22 cellular contexts compared by ENCODE assay signal in genomic region chr12:8445731-8446130, GRCh38. TPM values are rescaled to one million over a fixed set of nuclear protein-coding genes. Genes with fewer than 3 reads are reported as not detected.
DNase-seq lines count a peak whose midpoint lies in the region; ATAC-seq, FAIRE-seq and TF ChIP-seq lines count a peak whose summit lies in the region.
"Had no signal": no experiment of that assay in that cellular context is flagged by ENCODE, and none has a peak within 500 bp of the region (broad histone marks: within the 10 kb centered on the region; RNA-seq: fewer than 3 reads in every experiment).

No MANE protein-coding gene starts in this region.

- no peaks in the 10 kb centered on the region for H3K79me2 ChIP-seq in K562 (ENCODE audit: control insufficient read depth, insufficient read depth, low read length)

- H3K4me1 ChIP-seq in K562 (replicated peaks in 1 of 2; ENCODE audit: control insufficient read depth in 2 of 2, insufficient read depth in 2 of 2, low read length in 2 of 2) (peaks cover 0 to 2% of the 10 kb centered on the region in 2 experiments; a peak in 1 of 5 replicates), small intestine (ENCODE audit: control insufficient read depth in 2 of 2, insufficient read depth in 1 of 2, low read depth in 1 of 2, low read length in 1 of 2) (no peaks in the 10 kb centered on the region)

- no peak for ATAC-seq in K562
- ATAC-seq in HG03196 (IDR thresholded peaks at IDR 0.05; ENCODE audit: unreplicated experiment): no peak

- H3K9ac ChIP-seq in K562 (ENCODE audit: insufficient read depth in 1 of 2, low read depth in 2 of 2, low read length in 2 of 2): no peak overlapping the region

- POLR2A ChIA-PET in K562 (lab: Yijun Ruan, JAX): no interaction called here

- DNase-seq in K562 (ENCODE audit: extremely low read depth in 1 of 4, low spot score in 3 of 4) (no peak), frontal cortex (ENCODE audit: low spot score in 2 of 2) (no peak), small intestine (no peak), cerebellar nuclear complex (lab: John Stamatoyannopoulos, UW) (no peak)
- no peak for DNase-seq in activated T-cell treated with anti-CD3 and anti-CD28 coated beads, Interleukin-2, amount 50 U/mL, for 48 hours
- DNase-seq: 8988T; C1 segment of cervical spinal cord; Calu3; CD4-positive, alpha-beta memory T cell; COR-L47; DMS79 treated with DMSO at 0.1 percent for 48 hours; GOT3; HFFc6 had no signal

- no TSS peak for BruUV-seq in K562 (replicated peaks; lab: Mats Ljungman, UMichigan)

- H3K4me3 ChIP-seq in K562 (no peak overlapping the region), small intestine (ENCODE audit: low read depth in 1 of 2, low read length in 2 of 2) (no peak overlapping the region)
- H3K4me3 ChIP-seq: HAP-1 had no signal

- WGBS in K562 (ENCODE audit: insufficient coverage, low coverage, missing lambda C conversion rate): 0% methylated on average over 2 of the region's 2 CpGs
- WGBS in small intestine, 3 donors: 92 to 97% (median 95%) methylated on average over 2 of the region's 2 CpGs

- H3K9me1 ChIP-seq in K562 (ENCODE audit: control insufficient read depth, insufficient read depth, low read length): no peaks in the 10 kb centered on the region

- H3K27me3 ChIP-seq in K562 (ENCODE audit: control insufficient read depth in 2 of 2, insufficient read depth in 2 of 2, low read length in 2 of 2) (no peaks in the 10 kb centered on the region), small intestine (ENCODE audit: control insufficient read depth in 2 of 2, insufficient read depth in 2 of 2, low read length in 2 of 2) (no peaks in the 10 kb centered on the region)

- H3K9me3 ChIP-seq in K562 (replicated peaks; ENCODE audit: control insufficient read depth, insufficient read depth, low read depth, low read length) (no peaks in the 10 kb centered on the region), small intestine (ENCODE audit: control insufficient read depth, low read depth) (no peaks in the 10 kb centered on the region)
- H3K9me3 ChIP-seq: HAP-1 had no signal

- no peaks in the 10 kb centered on the region for H3K36me3 ChIP-seq in K562 (ENCODE audit: control insufficient read depth, insufficient read depth, low read length)
- H3K36me3 ChIP-seq in small intestine (ENCODE audit: control insufficient read depth in 2 of 2, insufficient read depth in 2 of 2, low read length in 2 of 2): no peaks in the 10 kb centered on the region
- H3K36me3 ChIP-seq: HAP-1 had no signal

- no peaks in the 10 kb centered on the region for H4K20me1 ChIP-seq in K562 (replicated peaks; ENCODE audit: control insufficient read depth, insufficient read depth, low read length)

- TF ChIP-seq EP300 in K562 (IDR thresholded peaks at IDR 0.05; ENCODE audit: low read length): no peak

- H3K27ac ChIP-seq in K562 (ENCODE audit: extremely low read depth, low read depth, low read length) (no peak overlapping the region), small intestine (ENCODE audit: low read depth in 1 of 2, low read length in 1 of 2) (no peak overlapping the region)

- no peak overlapping the region for H2AFZ ChIP-seq in K562 (ENCODE audit: low read depth, low read length)

- no peak for TF ChIP-seq CTCF in K562 (IDR thresholded peaks at IDR 0.05 in 2 of 3, conservative IDR thresholded peaks at IDR 0.05 in 1 of 3; ENCODE audit: insufficient read depth in 2 of 3, low read depth in 1 of 3, low read length in 3 of 3)

- intact Hi-C loops in K562 (cut with micrococcal nuclease): no loop called here

- in situ Hi-C loops in K562 (cut with MboI): loop anchor here (10.0 kb wide), 1 partner anchor 51 kb away; no protein-coding TSS in a partner anchor

- CTCF ChIA-PET in K562 (lab: Yijun Ruan, JAX; ENCODE audit: low intra/inter-chr PET ratio): no interaction called here

- FAIRE-seq in G401.6 (lab: Jason Lieb, UNC): peak; percentile 73
- no peak for FAIRE-seq in K562 (lab: Jason Lieb, UNC)
- FAIRE-seq in frontal cortex (lab: Jason Lieb, UNC): peak; percentile 85
- FAIRE-seq in small intestine (lab: Jason Lieb, UNC): peak; percentile 39
- FAIRE-seq: GM12892, H54 had no signal

- no peak overlapping the region for H3K4me2 ChIP-seq in K562 (ENCODE audit: insufficient read depth, low read length)

- no peak for TF ChIP-seq POLR2A in K562 (conservative IDR thresholded peaks at IDR 0.05)

- TF ChIP-seq RAD21 in K562 (CRISPR knock-in tag; conservative IDR thresholded peaks at IDR 0.05 in 1 of 2, IDR thresholded peaks at IDR 0.05 in 1 of 2): no peak

TF ChIP-seq in K562, 482 proteins besides CTCF, POLR2A, EP300 and RAD21 (continues in another document):
- no peak for TF ChIP-seq ZNF518B (CRISPR knock-in tag; IDR thresholded peaks at IDR 0.05)
- TF ChIP-seq ZFP1 (CRISPR knock-in tag; IDR thresholded peaks at IDR 0.05): no peak
- TF ChIP-seq DACH1 (IDR thresholded peaks at IDR 0.05; ENCODE audit: partially characterized antibody): peak; percentile 91
- no peak for TF ChIP-seq CHAMP1 (IDR thresholded peaks at IDR 0.05)

RNA-seq across cellular contexts. Expression of gene CLEC6A, which starts 10.0 kb away (rescaled TPM):
- total RNA-seq in K562 (2011; cell fraction: chromatin; rRNA removed; ENCODE audit: low replicate concordance): not detected in 2 replicates
- total RNA-seq in K562 (2011; cell fraction: nucleolus; rRNA removed): not detected in 2 replicates
- not detected in 2 replicates for total RNA-seq in K562 (2011; cell fraction: nucleoplasm; rRNA removed)
- not detected in 2 replicates for total RNA-seq in K562 (2014; rRNA removed)
- not detected in 2 replicates for total RNA-seq in K562 (2014; rRNA removed; fragmentation: Illumina TruSeq; extraction: Trizol)
- total RNA-seq in K562 (2015; rRNA removed; fragmentation: Illumina TruSeq; extraction: Trizol): not detected in 2 replicates
- total RNA-seq in K562 (2021): not detected in 2 replicates
- not detected in 2 replicates for polyA plus RNA-seq in K562 (2011; rRNA removed)
- not detected in 2 replicates for polyA plus RNA-seq in K562 (2011; cell fraction: cytosol; rRNA removed)
- not detected in 2 replicates for polyA plus RNA-seq in K562 (2011; cell fraction: nucleus; rRNA removed)
- polyA plus RNA-seq in K562 (2012): not detected in 2 replicates
- polyA plus RNA-seq in K562 (2014; fragmentation: Illumina TruSeq; extraction: Trizol): not detected in 2 replicates
- polyA plus RNA-seq in K562 (2014; fragmentation: Nextera tagmentation; extraction: Ambion mirVana): not detected
- not detected in 2 replicates for polyA plus RNA-seq in K562 (2014; rRNA removed)
- polyA minus RNA-seq in K562 (2011; rRNA and poly(A)+ RNA removed): not detected in 2 replicates
- polyA minus RNA-seq in K562 (2011; cell fraction: cytosol; rRNA and poly(A)+ RNA removed): not detected in 2 replicates
- not detected in 2 replicates for polyA minus RNA-seq in K562 (2011; cell fraction: nucleus; rRNA and poly(A)+ RNA removed)
- not detected for total RNA-seq in frontal cortex
- not detected for polyA plus RNA-seq in small intestine
- total RNA-seq: A673; Calu3; CD4-positive, alpha-beta memory T cell; Daoy; G401; HFFc6 had no signal
- polyA plus RNA-seq: BJ; CD4-positive, alpha-beta memory T cell had no signal
